Comparison of ENCODE assay signal across 13 cellular contexts in the genomic region with DNA sequence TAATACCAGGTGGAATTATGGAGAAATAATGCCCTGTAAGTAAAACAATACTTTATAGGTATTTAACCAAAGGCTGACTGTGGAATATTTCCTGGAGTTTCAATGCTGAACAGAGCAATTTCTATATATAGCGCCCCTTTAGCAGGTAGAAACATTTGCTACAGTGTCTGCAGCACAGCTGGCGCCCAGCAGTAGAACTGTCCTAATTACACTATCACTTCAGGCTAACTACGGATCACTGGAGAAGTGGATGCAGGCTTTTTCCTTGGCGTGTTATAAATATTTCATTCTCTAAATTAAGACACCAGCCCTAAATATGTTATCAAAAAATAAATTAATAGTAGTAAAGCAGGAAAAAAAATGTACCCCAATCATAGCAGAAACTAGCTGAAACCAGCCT. TPM values are rescaled to one million over a fixed set of nuclear protein-coding genes. Genes with fewer than 3 reads are reported as not detected.
A peak's percentile ranks its signal among the peaks of the same experiment; 100 is the strongest.
DNase-seq lines count a peak whose midpoint lies in the region; ATAC-seq and TF ChIP-seq lines count a peak whose summit lies in the region.
"Had no signal": no experiment of that assay in that cellular context is flagged by ENCODE, and none has a peak within 500 bp of the region (broad histone marks: within the 10 kb centered on the region; RNA-seq: fewer than 3 reads in every experiment).

No MANE protein-coding gene starts in this region.

- no peak for ATAC-seq in GM18868 (IDR thresholded peaks at IDR 0.05; ENCODE audit: unreplicated experiment)
- ATAC-seq: Panc1 had no signal

- peaks cover 0 to 13% (median 0%) of the 10 kb centered on the region in 11 experiments; a peak in 4 of 22 replicates for H4K20me1 ChIP-seq in BLaER1 treated with 17β-estradiol and CSF1 and Interleukin-3, amounts not matched to agents 10 nM and 100 nM
- H4K20me1 ChIP-seq in H9 (ENCODE audit: control insufficient read depth, insufficient read depth, insufficient read length) = no peaks in the 10 kb centered on the region
- H4K20me1 ChIP-seq in smooth muscle cell (ENCODE audit: low read depth) = no peaks in the 10 kb centered on the region

- TF ChIP-seq CTCF in H9 (conservative IDR thresholded peaks at IDR 0.05) (no peak), choroid plexus epithelial cell (conservative IDR thresholded peaks at IDR 0.05; ENCODE audit: low read depth, low read length) (no peak), nephron (IDR thresholded peaks at IDR 0.05; ENCODE audit: unreplicated experiment in 3 of 3) (no peak), smooth muscle cell (IDR thresholded peaks at IDR 0.05; ENCODE audit: borderline replicate concordance, insufficient read depth, poor library complexity, severe bottlenecking) (no peak)

- 0 out of 22 replicates have a peak, but pooled peaks cover 0 to 3% (median 0%) of the 10 kb centered on the region in 11 experiments for H3K36me3 ChIP-seq in BLaER1 treated with 17β-estradiol and CSF1 and Interleukin-3, amounts not matched to agents 10 nM and 100 nM
- no peaks in the 10 kb centered on the region for H3K36me3 ChIP-seq in smooth muscle cell (ENCODE audit: low read depth)

- H3K36me3 Mint-ChIP-seq in H9 (ENCODE audit: insufficient read depth in 1 of 3, low read depth in 3 of 3) (peaks cover 7 to 39% (median 24%) of the 10 kb centered on the region in 3 experiments), nephron (ENCODE audit: low read depth) (peaks cover 24% of the 10 kb centered on the region)

- H2BK15ac ChIP-seq in H9 (ENCODE audit: low read depth, low read length) = no peak overlapping the region

- H4K91ac ChIP-seq in H9 (ENCODE audit: insufficient read length, low read depth, low read length) = no peak overlapping the region

- H3K9ac ChIP-seq in BLaER1 treated with 17β-estradiol and CSF1 and Interleukin-3, amounts not matched to agents 10 nM and 100 nM = no peak overlapping the region
- H3K9ac ChIP-seq in H9 (ENCODE audit: extremely low read depth, insufficient read length, low read length) = no peak overlapping the region
- H3K9ac ChIP-seq in smooth muscle cell (ENCODE audit: low read depth) = no peak overlapping the region

- peaks cover 60% of the 10 kb centered on the region for H3K27me3 Mint-ChIP-seq in H9 (ENCODE audit: low read depth)
- peaks cover 32% of the 10 kb centered on the region for H3K27me3 Mint-ChIP-seq in nephron (ENCODE audit: low read depth)

- H3K79me2 ChIP-seq in H9 (ENCODE audit: insufficient read depth, low read length) (no peaks in the 10 kb centered on the region), smooth muscle cell (ENCODE audit: low read depth) (no peaks in the 10 kb centered on the region)

- H3F3A ChIP-seq in smooth muscle cell (ENCODE audit: low read depth) = peaks cover 3% of the 10 kb centered on the region

- H3K4me1 ChIP-seq in BLaER1 treated with 17β-estradiol and CSF1 and Interleukin-3, amounts not matched to agents 10 nM and 100 nM = peaks cover 8 to 39% (median 29%) of the 10 kb centered on the region in 10 experiments; a peak in 16 of 20 replicates
- H3K4me1 ChIP-seq in H9 (ENCODE audit: insufficient read depth, low read length) = peaks cover 4% of the 10 kb centered on the region; the same call in 1 of the 2 replicates
- no peaks in the 10 kb centered on the region for H3K4me1 ChIP-seq in smooth muscle cell (ENCODE audit: low read depth)

- no peaks in the 10 kb centered on the region for H3K79me1 ChIP-seq in H9 (ENCODE audit: insufficient read depth, low read depth, low read length, poor library complexity, severe bottlenecking)

- H2BK5ac ChIP-seq in H9 (ENCODE audit: insufficient read length, low read length) = no peak overlapping the region

- H4K5ac ChIP-seq in H9 (ENCODE audit: insufficient read length, low read depth, low read length) = no peak overlapping the region

- H3K4me1 Mint-ChIP-seq in H9 (peaks cover 16 to 22% of the 10 kb centered on the region in 2 experiments), nephron (peaks cover 42% of the 10 kb centered on the region)

- DNase-seq in H9 (no peak), choroid plexus epithelial cell (ENCODE audit: low read depth) (peak; percentile 32), NCI-H2196 treated with DMSO at 0.1 percent for 48 hours (lab: John Stamatoyannopoulos, UW; ENCODE audit: unreplicated experiment) (no peak), smooth muscle cell (lab: John Stamatoyannopoulos, UW; ENCODE audit: unreplicated experiment) (no peak)
- no peak for DNase-seq in activated CD4-positive, alpha-beta T cell treated with anti-CD3 and anti-CD28 coated beads for 4 hours
- DNase-seq: activated CD4-positive, alpha-beta T cell treated with anti-CD3 and anti-CD28 coated beads, Interleukin-2, amount 50 U/mL, for 1 hour; activated effector memory CD4-positive, alpha-beta T cell treated with anti-CD3 and anti-CD28 coated beads, Interleukin-2, amount 50 U/mL, for 16 hours; NCI-H1930; small intestine had no signal

- peaks cover 21 to 39% (median 28%) of the 10 kb centered on the region in 11 experiments for H3K27me3 ChIP-seq in BLaER1 treated with 17β-estradiol and CSF1 and Interleukin-3, amounts not matched to agents 10 nM and 100 nM
- H3K27me3 ChIP-seq in H9 (ENCODE audit: insufficient read depth, low read length) = peaks cover 6% of the 10 kb centered on the region; the same call in 1 of the 2 replicates
- peaks cover 69% of the 10 kb centered on the region for H3K27me3 ChIP-seq in smooth muscle cell (ENCODE audit: low read depth)

- H2BK20ac ChIP-seq in H9 (ENCODE audit: low read depth, low read length, poor library complexity, severe bottlenecking) = no peak overlapping the region

- H3K4me3 ChIP-seq in BLaER1 treated with 17β-estradiol and CSF1 and Interleukin-3, amounts not matched to agents 10 nM and 100 nM = peak overlapping the region in 1 of 10 experiments; percentile 67; a peak in 2 of 20 replicates
- H3K4me3 ChIP-seq in choroid plexus epithelial cell (ENCODE audit: low read depth, low read length) = no peak overlapping the region
- H3K4me3 ChIP-seq in smooth muscle cell = no peak overlapping the region

- no peak overlapping the region for H2BK12ac ChIP-seq in H9 (ENCODE audit: insufficient read length, low read depth, low read length)

- H3K4ac ChIP-seq in H9 (ENCODE audit: low read depth, low read length) = no peak overlapping the region

- peaks cover 8 to 22% (median 18%) of the 10 kb centered on the region in 11 experiments; a peak in 19 of 22 replicates for H3K9me3 ChIP-seq in BLaER1 treated with 17β-estradiol and CSF1 and Interleukin-3, amounts not matched to agents 10 nM and 100 nM (replicated peaks in 1 of 11)
- H3K9me3 ChIP-seq in H9 (ENCODE audit: control insufficient read depth, low read depth, low read length) = no peaks in the 10 kb centered on the region
- H3K9me3 ChIP-seq in smooth muscle cell (replicated peaks; ENCODE audit: low read depth) = no peaks in the 10 kb centered on the region

- H2AK5ac ChIP-seq in H9 (ENCODE audit: insufficient read length, low read length) = no peak overlapping the region

- H4K8ac ChIP-seq in H9 (replicated peaks; ENCODE audit: insufficient read length, low read depth, low read length) = no peak overlapping the region

- H3K14ac ChIP-seq in H9 (ENCODE audit: insufficient read depth, low read length) = no peak overlapping the region

- H3K18ac ChIP-seq in H9 (ENCODE audit: insufficient read length, low read depth, low read length) = no peak overlapping the region

- H3K23ac ChIP-seq in H9 (ENCODE audit: insufficient read length, low read depth, low read length) = no peak overlapping the region

- H3K4me2 ChIP-seq in BLaER1 treated with 17β-estradiol and CSF1 and Interleukin-3, amounts not matched to agents 10 nM and 100 nM = peak overlapping the region in 6 of 11 experiments; percentile 14 to 92 (median 85); a peak in 9 of 22 replicates
- no peak overlapping the region for H3K4me2 ChIP-seq in H9 (ENCODE audit: insufficient read depth, insufficient read length, low read length)
- no peak overlapping the region for H3K4me2 ChIP-seq in smooth muscle cell

- no peak overlapping the region for H3T11ph ChIP-seq in H9 (ENCODE audit: low read length)

- H3K56ac ChIP-seq in H9 (ENCODE audit: insufficient read length, low read depth, low read length) = no peak overlapping the region

- H2BK120ac ChIP-seq in H9 (ENCODE audit: low read depth, low read length, poor library complexity, severe bottlenecking) = no peak overlapping the region

- H3K23me2 ChIP-seq in H9 (ENCODE audit: insufficient read length, low read depth, low read length, poor library complexity, severe bottlenecking) = peaks cover 20% of the 10 kb centered on the region

- H3K27ac ChIP-seq in BLaER1 treated with 17β-estradiol and CSF1 and Interleukin-3, amounts not matched to agents 10 nM and 100 nM = no peak overlapping the region
- H3K27ac ChIP-seq in H9 (ENCODE audit: insufficient read length, low read depth, low read length) (no peak overlapping the region), smooth muscle cell (ENCODE audit: low read depth) (no peak overlapping the region)

- no CpG with 5 or more reads among the region's 4 CpGs for WGBS in H9 (ENCODE audit: extremely low coverage, insufficient read length, low lambda C conversion rate)
- WGBS in smooth muscle cell (ENCODE audit: low lambda C conversion rate) = 83% methylated on average over 4 of the region's 4 CpGs

- H3K27ac Mint-ChIP-seq in H9 = no peak overlapping the region
- peak overlapping the region; percentile 82 to 89 (median 89) for H3K27ac Mint-ChIP-seq in nephron

- H2AFZ ChIP-seq in H9 (ENCODE audit: low read length) = no peak overlapping the region
- no peak overlapping the region for H2AFZ ChIP-seq in smooth muscle cell (ENCODE audit: low read depth)

- peak overlapping the region; percentile 60 to 90 for H3K4me3 Mint-ChIP-seq in H9
- peak overlapping the region; percentile 91 to 99 (median 96) for H3K4me3 Mint-ChIP-seq in nephron

- no peaks in the 10 kb centered on the region; a peak in 2 of 5 replicates for H3K9me3 Mint-ChIP-seq in H9
- no peaks in the 10 kb centered on the region for H3K9me3 Mint-ChIP-seq in nephron

RNA-seq across cellular contexts. Expression of gene SHISA2, which starts 3.1 kb away (rescaled TPM):
- total RNA-seq in H9 (2021) (7.4 and 8.1 TPM in 2 replicates), smooth muscle cell (0.81 and 0.99 TPM in 2 replicates)
- 0.14 and 0.63 TPM in 2 replicates for polyA plus RNA-seq in smooth muscle cell

Comparison
In these comparisons a context has a peak if more than half of its experiments do, and no peak if none do; other contexts are left out.
1. H3K4me2 ChIP-seq: peak in BLaER1 treated with 17β-estradiol and CSF1 and Interleukin-3, amounts not matched to agents 10 nM and 100 nM (6 of 11); none in H9 (single experiment) and smooth muscle cell (single experiment).
2. H3K27ac Mint-ChIP-seq: peak in nephron (3 of 3); none in H9 (0 of 3).